In the genomic region with DNA sequence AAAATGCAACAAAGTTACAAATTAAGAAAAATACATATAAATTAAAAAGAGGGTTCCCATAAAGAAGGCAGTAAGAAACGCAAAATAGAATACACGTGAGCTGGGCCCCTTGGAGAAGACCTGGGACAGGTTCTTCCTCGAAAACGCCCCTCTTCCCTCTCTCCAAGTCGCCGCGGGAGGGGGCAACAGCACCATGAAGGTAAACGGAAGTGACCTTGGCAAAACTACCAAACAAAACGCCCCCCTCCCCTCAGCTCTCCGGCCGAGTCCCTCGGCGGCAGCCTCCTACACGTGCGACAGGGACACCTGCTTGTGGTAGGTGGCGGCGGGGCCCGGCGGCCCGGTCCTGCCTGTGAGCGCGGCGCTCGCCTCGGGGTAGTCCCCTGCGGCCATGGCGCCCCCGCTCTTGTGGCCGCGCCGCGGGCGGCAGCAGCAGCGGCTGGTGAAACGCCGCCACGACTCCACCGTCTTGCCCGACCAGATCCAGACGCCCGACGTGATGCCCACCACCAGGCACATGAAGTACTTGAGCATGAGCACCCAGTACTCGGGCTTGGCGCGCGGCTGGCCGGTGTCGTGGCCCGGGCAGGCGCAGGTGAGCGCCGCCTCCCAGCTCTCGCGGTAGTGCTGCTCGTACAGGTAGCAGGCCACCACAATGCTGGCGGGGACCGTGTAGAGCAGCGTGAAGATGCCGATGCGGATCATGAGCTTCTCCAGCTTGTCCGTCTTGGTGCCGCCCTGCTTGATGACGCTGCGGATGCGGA, we compare ENCODE assay signal across 8 cellular contexts. TPM values are rescaled to one million over a fixed set of nuclear protein-coding genes. Genes with fewer than 3 reads are reported as not detected.
DNase-seq lines count a peak whose midpoint lies in the region; ATAC-seq and TF ChIP-seq lines count a peak whose summit lies in the region.

No MANE protein-coding gene starts in this region.

- peak overlapping the region; percentile 8; the same call in 1 of the 2 replicates for H3K4me3 ChIP-seq in AG04449 (ENCODE audit: low read depth, low read length)
- H3K4me3 ChIP-seq in H7 (ENCODE audit: insufficient read depth, low read depth, low read length): peak overlapping the region; percentile 99
- peak overlapping the region; percentile 9 for H3K4me3 ChIP-seq in brain microvascular endothelial cell (ENCODE audit: low read depth, low read length)
- peak overlapping the region; percentile 9 for H3K4me3 ChIP-seq in mucosa of descending colon

- no peaks in the 10 kb centered on the region for H3K9me3 ChIP-seq in mucosa of descending colon

- H3K4me1 ChIP-seq in mucosa of descending colon (ENCODE audit: low read depth): peaks cover 33% of the 10 kb centered on the region

- no peak overlapping the region for H3K27ac ChIP-seq in brain microvascular endothelial cell

- ATAC-seq in mucosa of descending colon (peak; percentile 1), GM18858 (IDR thresholded peaks at IDR 0.05; ENCODE audit: unreplicated experiment) (no peak), esophagus mucosa (no peak)

- intact Hi-C loops in mucosa of descending colon (cut with DNase I, micrococcal nuclease): loop anchor here (5.0 to 10.0 kb wide), 2 partner anchors 65 to 208 kb away; no protein-coding TSS in a partner anchor

- CTCF ChIA-PET in AG04449 (lab: Yijun Ruan, JAX): interaction anchor here (0.6 to 10.4 kb wide), 9 partner anchors 20 to 307 kb away, joined by 3 to 79 read pairs (median 3); partner anchors contain the start of gene PLEKHM3

- in situ Hi-C loops in brain microvascular endothelial cell (cut with HindIII; ENCODE audit: low pct_ligation_motif_present, low sequenced_read_pairs): no loop called here

- H3K27me3 ChIP-seq in H7 (ENCODE audit: control insufficient read depth, insufficient read depth, low read length): no peaks in the 10 kb centered on the region
- no peaks in the 10 kb centered on the region for H3K27me3 ChIP-seq in brain microvascular endothelial cell (replicated peaks)

- TF ChIP-seq CTCF in AG04449 (IDR thresholded peaks at IDR 0.05; ENCODE audit: insufficient read depth, low read length, missing control alignments): no peak
- no peak for TF ChIP-seq CTCF in brain microvascular endothelial cell (IDR thresholded peaks at IDR 0.05; ENCODE audit: low read depth, low read length, missing control alignments)
- TF ChIP-seq CTCF in mucosa of descending colon (IDR thresholded peaks at IDR 0.05): no peak

- no peak for DNase-seq in AG04449 (ENCODE audit: low read depth, low spot score)
- DNase-seq in H7: peak; percentile 75
- no peak for DNase-seq in brain microvascular endothelial cell
- peak; percentile 47 to 65 (median 65) for DNase-seq in mucosa of descending colon
- DNase-seq in NK-92 (lab: John Stamatoyannopoulos, UW; ENCODE audit: unreplicated experiment): no peak
- DNase-seq in NCI-H510A treated with DMSO at 0.1 percent for 48 hours (lab: John Stamatoyannopoulos, UW): no peak

- H3K36me3 ChIP-seq in H7 (replicated peaks; ENCODE audit: control insufficient read depth, insufficient read depth, low read length) (peaks cover 46% of the 10 kb centered on the region), brain microvascular endothelial cell (replicated peaks) (no peaks in the 10 kb centered on the region), mucosa of descending colon (ENCODE audit: low read depth) (peaks cover 4% of the 10 kb centered on the region)

- POLR2A ChIA-PET in AG04449 (lab: Yijun Ruan, JAX): no interaction called here

RNA-seq across cellular contexts. Expression of gene FZD5, which starts 2.8 kb away (rescaled TPM):
- total RNA-seq in H7 (2014; rRNA removed; shearing (Covaris generic)): 102 and 171 TPM in 2 replicates
- total RNA-seq in mucosa of descending colon: 100 to 1,000 TPM in 2 of 3 donors, 10 to 100 TPM in 1; 89.9 to 140 (median 125) TPM
- 11.8 TPM for total RNA-seq in esophagus mucosa

RNA-seq across cellular contexts. Expression of gene CCNYL1, which starts 55.4 kb away (rescaled TPM):
- 10.9 and 11.5 TPM in 2 replicates for total RNA-seq in H7 (2014; rRNA removed; shearing (Covaris generic))
- total RNA-seq in mucosa of descending colon (10 to 100 TPM; 27.8 to 53.9 (median 32.0) TPM), esophagus mucosa (19.0 TPM)

Comparison
In these comparisons a context has a peak if more than half of its experiments do, and no peak if none do; other contexts are left out.
1. DNase-seq: peak in H7 (single experiment) and mucosa of descending colon (3 of 3); none in AG04449 (single experiment), brain microvascular endothelial cell (single experiment), NK-92 (single experiment) and NCI-H510A treated with DMSO at 0.1 percent for 48 hours (single experiment).
2. H3K4me3 ChIP-seq: peak in every context shown above with its lines; median percentile 99 in H7; 9 in brain microvascular endothelial cell; 9 in mucosa of descending colon; 8 in AG04449.